ENCODE assay signal across 1 cellular context in the genomic region with DNA sequence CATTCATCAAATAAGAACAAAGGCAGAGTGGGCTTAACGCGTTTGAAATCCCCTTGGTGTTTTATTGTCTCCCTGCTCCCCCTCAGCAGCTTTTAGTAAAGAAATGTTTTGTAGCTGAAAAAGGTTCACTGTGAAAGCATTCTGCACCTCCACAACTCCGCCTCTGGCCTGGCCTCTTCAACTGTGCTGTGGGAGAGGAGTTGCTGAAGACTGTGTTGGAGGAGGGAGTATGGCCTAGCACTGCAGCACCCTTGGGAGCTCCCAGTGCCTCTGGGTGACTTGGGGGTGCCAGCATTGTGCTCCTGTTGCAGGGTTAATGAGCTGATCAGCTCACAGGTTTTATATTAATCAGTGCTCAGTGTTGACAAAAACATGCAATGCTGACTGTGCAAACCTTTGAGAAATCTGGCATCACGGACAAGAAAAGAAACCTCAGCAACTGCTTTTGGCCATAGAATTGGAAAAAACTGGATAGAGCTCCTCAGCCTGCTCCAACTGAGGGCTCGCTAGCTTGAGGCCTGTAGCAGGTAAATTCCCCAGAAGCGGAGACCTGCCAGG.
A peak's percentile ranks its signal among the peaks of the same experiment; 100 is the strongest.
TF ChIP-seq lines count a peak whose summit lies in the region.

No MANE protein-coding gene starts in this region.

TF ChIP-seq in HepG2, 621 proteins besides CTCF, POLR2A, EP300 and RAD21 (continued from another document):
- TF ChIP-seq, protein P1, sequence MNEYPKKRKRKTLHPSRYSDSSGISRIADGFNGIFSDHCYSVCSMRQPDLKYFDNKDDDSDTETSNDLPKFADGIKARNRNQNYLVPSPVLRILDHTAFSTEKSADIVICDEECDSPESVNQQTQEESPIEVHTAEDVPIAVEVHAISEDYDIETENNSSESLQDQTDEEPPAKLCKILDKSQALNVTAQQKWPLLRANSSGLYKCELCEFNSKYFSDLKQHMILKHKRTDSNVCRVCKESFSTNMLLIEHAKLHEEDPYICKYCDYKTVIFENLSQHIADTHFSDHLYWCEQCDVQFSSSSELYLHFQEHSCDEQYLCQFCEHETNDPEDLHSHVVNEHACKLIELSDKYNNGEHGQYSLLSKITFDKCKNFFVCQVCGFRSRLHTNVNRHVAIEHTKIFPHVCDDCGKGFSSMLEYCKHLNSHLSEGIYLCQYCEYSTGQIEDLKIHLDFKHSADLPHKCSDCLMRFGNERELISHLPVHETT (CRISPR knock-in tag; conservative IDR thresholded peaks at IDR 0.05) = no peak
- TF ChIP-seq GABPB1 (CRISPR knock-in tag; IDR thresholded peaks at IDR 0.05) = no peak
- peak; percentile 36 to 77 for TF ChIP-seq MAFK (conservative IDR thresholded peaks at IDR 0.05 in 1 of 2, IDR thresholded peaks at IDR 0.05 in 1 of 2; ENCODE audit: low read length in 2 of 2)
- TF ChIP-seq ZNF326 (CRISPR knock-in tag; IDR thresholded peaks at IDR 0.05; ENCODE audit: borderline replicate concordance) = no peak
- TF ChIP-seq ZNF350 (CRISPR knock-in tag; IDR thresholded peaks at IDR 0.05; ENCODE audit: borderline replicate concordance, low read depth) = no peak
